9 cellular contexts compared by ENCODE assay signal in the genomic region with DNA sequence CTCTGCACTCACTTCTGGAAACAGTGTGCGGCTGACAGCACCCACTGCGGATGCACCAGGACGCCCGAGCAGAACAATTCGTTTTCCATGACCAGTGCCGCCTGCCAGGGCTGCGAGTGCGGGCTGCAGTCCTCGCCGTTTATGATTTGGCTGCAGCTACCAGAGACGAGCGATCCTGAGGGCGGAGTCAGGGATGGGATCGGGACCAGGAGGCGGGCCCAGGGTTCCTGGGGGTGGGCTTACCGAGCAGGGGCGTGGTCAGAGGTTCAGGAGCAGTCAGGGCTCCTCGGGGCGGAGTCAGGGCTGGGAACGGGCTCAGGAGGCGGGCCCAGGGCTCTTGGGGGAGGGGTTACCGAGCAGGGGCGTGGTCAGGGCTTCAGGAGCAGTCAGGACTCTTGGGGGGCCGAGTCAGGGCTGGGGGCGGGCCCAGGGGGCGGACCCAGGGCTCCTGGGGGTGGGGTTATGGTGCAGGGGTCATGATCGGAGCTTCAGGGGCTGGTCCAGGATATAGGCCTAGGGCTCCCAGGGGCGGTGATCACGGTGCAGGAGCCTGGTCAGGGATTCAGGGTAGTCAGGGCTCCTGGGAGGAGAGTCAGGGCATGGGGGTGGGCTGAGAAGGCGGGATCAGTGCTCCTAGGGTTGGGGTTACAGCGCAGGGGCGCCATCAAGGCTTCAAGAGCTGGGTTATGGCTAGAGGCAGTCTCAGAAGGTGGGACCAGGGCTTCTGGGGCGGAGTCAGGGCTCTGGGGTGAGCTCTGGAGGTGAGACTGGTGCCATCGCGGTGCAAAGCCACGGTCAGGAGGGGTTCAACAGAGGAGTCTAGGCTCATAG.
DNase-seq lines count a peak whose midpoint lies in the region; ATAC-seq and TF ChIP-seq lines count a peak whose summit lies in the region.
"Had no signal": no experiment of that assay in that cellular context is flagged by ENCODE, and none has a peak within 500 bp of the region (broad histone marks: within the 10 kb centered on the region; RNA-seq: fewer than 3 reads in every experiment).

No MANE protein-coding gene starts in this region.

- ATAC-seq in HG03432 (IDR thresholded peaks at IDR 0.05; ENCODE audit: unreplicated experiment) (peak; percentile 61), HG03439 (IDR thresholded peaks at IDR 0.05; ENCODE audit: unreplicated experiment) (no peak)

- peak in 2 of 3 experiments; percentile 27 to 53 for DNase-seq in NCI-H1417 (lab: John Stamatoyannopoulos, UW)
- no peak for DNase-seq in NCI-H1417 treated with DMSO at 0.1 percent for 48 hours (lab: John Stamatoyannopoulos, UW)
- DNase-seq in SW480 (ENCODE audit: low spot score), result peak; percentile 85
- peak; percentile 13 for DNase-seq in fibroblast of pulmonary artery (ENCODE audit: low read depth)
- peak; percentile 30 to 61 for DNase-seq in stimulated activated CD4-positive, alpha-beta T cell treated with anti-CD3 and anti-CD28 coated beads, Interleukin-2, amount 100 ng/mL, for 24 hours
- no peak for DNase-seq in NCI-H524 treated with DMSO at 0.1 percent for 48 hours (lab: John Stamatoyannopoulos, UW)

- no peak for TF ChIP-seq CTCF in fibroblast of pulmonary artery (IDR thresholded peaks at IDR 0.05; ENCODE audit: low read length, missing control alignments)

- H3K4me3 ChIP-seq in fibroblast of pulmonary artery (replicated peaks; ENCODE audit: low read depth, low read length), result no peak overlapping the region
- H3K4me3 ChIP-seq: lung had no signal

Comparison
In these comparisons a context has a peak if more than half of its experiments do, and no peak if none do; other contexts are left out.
1. DNase-seq: peak in NCI-H1417 (2 of 3), SW480 (single experiment), fibroblast of pulmonary artery (single experiment) and stimulated activated CD4-positive, alpha-beta T cell treated with anti-CD3 and anti-CD28 coated beads, Interleukin-2, amount 100 ng/mL, for 24 hours (2 of 2); none in NCI-H1417 treated with DMSO at 0.1 percent for 48 hours (single experiment) and NCI-H524 treated with DMSO at 0.1 percent for 48 hours (single experiment).